In genomic region chr9:14348241-14349140, GRCh38 we compare ENCODE assay signal across 8 cellular contexts. TPM values are rescaled to one million over a fixed set of nuclear protein-coding genes. Genes with fewer than 3 reads are reported as not detected.
A peak's percentile ranks its signal among the peaks of the same experiment; 100 is the strongest.
DNase-seq lines count a peak whose midpoint lies in the region; ATAC-seq and TF ChIP-seq lines count a peak whose summit lies in the region.

No MANE protein-coding gene starts in this region.

- peak overlapping the region; percentile 84 for H3K4me2 ChIP-seq in osteoblast (ENCODE audit: insufficient read depth, low read length)

- no peaks in the 10 kb centered on the region for H3K79me2 ChIP-seq in osteoblast (ENCODE audit: insufficient read depth, low read length)

- H3K27me3 ChIP-seq in WERI-Rb-1 (ENCODE audit: insufficient read depth, low read depth, severe bottlenecking) (peaks cover 26% of the 10 kb centered on the region), osteoblast (ENCODE audit: insufficient read depth, low read length) (peaks cover 76% of the 10 kb centered on the region), BE2C (no peaks in the 10 kb centered on the region)

- H3K36me3 ChIP-seq in WERI-Rb-1 (no peaks in the 10 kb centered on the region), osteoblast (ENCODE audit: insufficient read depth, low read length) (no peaks in the 10 kb centered on the region), BE2C (no peaks in the 10 kb centered on the region)

- H3K36me3 Mint-ChIP-seq in CD14-positive monocyte = no peaks in the 10 kb centered on the region
- H3K36me3 Mint-ChIP-seq in immature natural killer cell = no peaks in the 10 kb centered on the region

- TF ChIP-seq CTCF in CD14-positive monocyte (IDR thresholded peaks at IDR 0.05) (no peak), WERI-Rb-1 (IDR thresholded peaks at IDR 0.05; ENCODE audit: low read depth, low read length) (no peak), osteoblast (IDR thresholded peaks at IDR 0.05; ENCODE audit: extremely low read depth, low read depth, low read length) (no peak), BE2C (IDR thresholded peaks at IDR 0.05; ENCODE audit: low read depth, low read length) (no peak)

- H4K20me1 ChIP-seq in osteoblast (ENCODE audit: insufficient read depth, low read length) = no peaks in the 10 kb centered on the region

- DNase-seq in CD14-positive monocyte (ENCODE audit: low spot score) (no peak), WERI-Rb-1 (no peak), Right ventricle myocardium superior (peak; percentile 59), osteoblast (ENCODE audit: insufficient read length, low spot score, missing footprints) (no peak), cerebellar cortex (ENCODE audit: low spot score) (no peak), NCI-H1694 (lab: John Stamatoyannopoulos, UW) (no peak), immature natural killer cell (no peak), BE2C (no peak)

- H3K9me3 ChIP-seq in WERI-Rb-1 (ENCODE audit: severe bottlenecking) = no peaks in the 10 kb centered on the region
- H3K9me3 ChIP-seq in osteoblast (ENCODE audit: low read depth, low read length) = no peaks in the 10 kb centered on the region
- H3K9me3 ChIP-seq in BE2C = no peaks in the 10 kb centered on the region; the same call in 1 of the 2 replicates

- H3K9me3 Mint-ChIP-seq in CD14-positive monocyte (peaks cover 0 to 19% (median 4%) of the 10 kb centered on the region in 7 donors), immature natural killer cell (peaks cover 0 to 9% (median under 1%) of the 10 kb centered on the region in 6 donors)

- H3K4me1 Mint-ChIP-seq in CD14-positive monocyte (peaks cover under 1% of the 10 kb centered on the region), immature natural killer cell (peaks cover 0 to 2% of the 10 kb centered on the region in 2 donors)

- peak overlapping the region; percentile 76 for H2AFZ ChIP-seq in osteoblast (ENCODE audit: low read length)

- intact Hi-C loops in CD14-positive monocyte (cut with micrococcal nuclease) (no loop called here), Right ventricle myocardium superior (cut with DNase I) (loop anchor here (2.0 kb wide), 1 partner anchor 26 kb away; no protein-coding TSS in a partner anchor)

- H3K27ac Mint-ChIP-seq in CD14-positive monocyte = no peak overlapping the region
- H3K27ac Mint-ChIP-seq in immature natural killer cell = no peak overlapping the region

- H3K27ac ChIP-seq in WERI-Rb-1 (no peak overlapping the region), osteoblast (ENCODE audit: low read depth, low read length) (no peak overlapping the region)

- H3K4me3 Mint-ChIP-seq in CD14-positive monocyte (peak overlapping the region; percentile 31 to 85), immature natural killer cell (peak overlapping the region in 1 of 5 donors; percentile 41)

- peaks cover 12% of the 10 kb centered on the region for H3K4me1 ChIP-seq in osteoblast (ENCODE audit: insufficient read depth, low read length)
- H3K4me1 ChIP-seq in BE2C = peaks cover 13% of the 10 kb centered on the region

- H3K4me3 ChIP-seq in WERI-Rb-1 (ENCODE audit: low read depth, low read length) = peak overlapping the region; percentile 49
- H3K4me3 ChIP-seq in osteoblast (ENCODE audit: insufficient read depth, low read length) = peak overlapping the region; percentile 61
- H3K4me3 ChIP-seq in BE2C (ENCODE audit: low read depth, low read length) = no peak overlapping the region

- peak; percentile 27 for ATAC-seq in Right ventricle myocardium superior (ENCODE audit: poor library complexity)

- H3K27me3 Mint-ChIP-seq in CD14-positive monocyte (ENCODE audit: low read depth in 3 of 3) (peaks cover 10 to 12% (median 10%) of the 10 kb centered on the region in 3 donors), immature natural killer cell (ENCODE audit: low read depth in 3 of 3) (peaks cover 13 to 50% (median 25%) of the 10 kb centered on the region in 3 donors)

RNA-seq across cellular contexts. Expression of gene NFIB, which starts 34.5 kb away (rescaled TPM):
- not detected for polyA plus RNA-seq in CD14-positive monocyte
- total RNA-seq in Right ventricle myocardium superior = 104 TPM
- 21.0 and 26.2 TPM in 2 replicates for total RNA-seq in osteoblast
- polyA plus RNA-seq in immature natural killer cell = not detected
- polyA plus RNA-seq in BE2C (2012; ENCODE audit: insufficient read depth, insufficient read length, low read depth) = 9.2 TPM
